Comparison of ENCODE assay signal across 8 cellular contexts in genomic region chr3:112561085-112561692, GRCh38. TPM values are rescaled to one million over a fixed set of nuclear protein-coding genes. Genes with fewer than 3 reads are reported as not detected.
A peak's percentile ranks its signal among the peaks of the same experiment; 100 is the strongest.
DNase-seq lines count a peak whose midpoint lies in the region; ATAC-seq and TF ChIP-seq lines count a peak whose summit lies in the region.

No MANE protein-coding gene starts in this region.

- no peaks in the 10 kb centered on the region for H3K9me3 Mint-ChIP-seq in activated naive CD8-positive, alpha-beta T cell treated with anti-CD3 and anti-CD28 coated beads, Interleukin-2, amount 50 U/mL, for 24 hours

- H3K4me1 ChIP-seq in KMS-11 (ENCODE audit: low read depth, poor library complexity, severe bottlenecking), result peaks cover 38% of the 10 kb centered on the region
- H3K4me1 ChIP-seq in heart left ventricle, result peaks cover 3 to 52% (median 30%) of the 10 kb centered on the region in 12 donors
- H3K4me1 ChIP-seq in upper lobe of left lung, result peaks cover 26 to 42% (median 37%) of the 10 kb centered on the region in 4 donors

- H3K27me3 Mint-ChIP-seq in activated naive CD8-positive, alpha-beta T cell treated with anti-CD3 and anti-CD28 coated beads, Interleukin-2, amount 50 U/mL, for 24 hours, result no peaks in the 10 kb centered on the region

- WGBS in heart left ventricle, 4 donors, result 0% methylated on average over 28 to 44 of the region's 44 CpGs
- 0 to 1% methylated on average over 22 to 23 of the region's 44 CpGs for WGBS in upper lobe of left lung, 2 donors

- peak overlapping the region; percentile 76 for H3K9ac ChIP-seq in KMS-11

- TF ChIP-seq POLR2A in heart left ventricle (IDR thresholded peaks at IDR 0.05) (no peak), upper lobe of left lung (IDR thresholded peaks at IDR 0.05) (peak in 1 of 4 donors; percentile 31)

- no peaks in the 10 kb centered on the region; the same call in 1 of the 2 replicates for H3K36me3 ChIP-seq in KMS-11 (ENCODE audit: insufficient read depth)
- H3K36me3 ChIP-seq in heart left ventricle, result peaks cover 0 to 26% (median 19%) of the 10 kb centered on the region in 9 donors
- H3K36me3 ChIP-seq in upper lobe of left lung, result peaks cover 0 to 5% (median 0%) of the 10 kb centered on the region in 4 donors

- TF ChIP-seq CTCF in KMS-11 (conservative IDR thresholded peaks at IDR 0.05; ENCODE audit: low read depth, low read length), result no peak
- no peak for TF ChIP-seq CTCF in heart left ventricle (IDR thresholded peaks at IDR 0.05)
- TF ChIP-seq CTCF in upper lobe of left lung (IDR thresholded peaks at IDR 0.05), result no peak

- no peaks in the 10 kb centered on the region for H4K20me1 ChIP-seq in KMS-11 (ENCODE audit: insufficient read depth)

- peaks cover 47% of the 10 kb centered on the region for H3K4me1 Mint-ChIP-seq in activated naive CD8-positive, alpha-beta T cell treated with anti-CD3 and anti-CD28 coated beads, Interleukin-2, amount 50 U/mL, for 24 hours

- no peaks in the 10 kb centered on the region for H3K9me3 ChIP-seq in heart left ventricle
- no peaks in the 10 kb centered on the region for H3K9me3 ChIP-seq in upper lobe of left lung

- H3K79me2 ChIP-seq in KMS-11 (ENCODE audit: insufficient read depth, low read depth), result peaks cover 46% of the 10 kb centered on the region

- H3K4me3 ChIP-seq in KMS-11 (IDR thresholded peaks at IDR 0.05; ENCODE audit: insufficient read depth, low read depth, low read length) (no peak overlapping the region), heart left ventricle (peak overlapping the region; percentile 68 to 95 (median 84)), upper lobe of left lung (peak overlapping the region; percentile 68 to 95 (median 76))

- peak overlapping the region; percentile 98 for H3K4me3 Mint-ChIP-seq in activated naive CD8-positive, alpha-beta T cell treated with anti-CD3 and anti-CD28 coated beads, Interleukin-2, amount 50 U/mL, for 24 hours

- no peak for TF ChIP-seq EP300 in upper lobe of left lung (IDR thresholded peaks at IDR 0.05)

- peak; percentile 58 for DNase-seq in GDM1 (lab: John Stamatoyannopoulos, UW)
- peak; percentile 63 for DNase-seq in SK-N-DZ (ENCODE audit: low spot score)
- DNase-seq in activated naive CD8-positive, alpha-beta T cell treated with anti-CD3 and anti-CD28 coated beads, Interleukin-2, amount 50 U/mL, for 24 hours, result peak; percentile 83
- DNase-seq in heart left ventricle, result peak; percentile 67 to 78 (median 71)
- peak in 9 of 10 donors; percentile 26 to 94 (median 68) for DNase-seq in posterior cingulate gyrus
- peak; percentile 75 to 96 for DNase-seq in upper lobe of left lung

- H3K27ac ChIP-seq in KMS-11 (peak overlapping the region; percentile 79), heart left ventricle (peak overlapping the region; percentile 86 to 100 (median 96)), upper lobe of left lung (peak overlapping the region; percentile 92 to 99 (median 96))

- H3K27me3 ChIP-seq in KMS-11 (ENCODE audit: insufficient read depth, low read depth) (no peaks in the 10 kb centered on the region), heart left ventricle (no peaks in the 10 kb centered on the region), upper lobe of left lung (no peaks in the 10 kb centered on the region)

- intact Hi-C loops in heart left ventricle (cut with DNase I) (loop anchor here in 2 of 10 donors (10.0 kb wide), 2 partner anchors 434 to 454 kb away; partner anchors contain the start of gene GTPBP8 (in 1 of the 2)), posterior cingulate gyrus (cut with DNase I) (loop anchor here (10.0 kb wide), 1 partner anchor 424 kb away; no protein-coding TSS in a partner anchor)

- ATAC-seq in GM21825 (IDR thresholded peaks at IDR 0.05; ENCODE audit: unreplicated experiment), result peak; percentile 42
- ATAC-seq in activated naive CD8-positive, alpha-beta T cell treated with anti-CD3 and anti-CD28 coated beads, Interleukin-2, amount 50 U/mL, for 24 hours, result peak; percentile 57
- ATAC-seq in heart left ventricle, result peak; percentile 17 to 75 (median 58)
- peak; percentile 81 to 82 for ATAC-seq in upper lobe of left lung (ENCODE audit: low FRiP score in 2 of 2)

- H3K36me3 Mint-ChIP-seq in activated naive CD8-positive, alpha-beta T cell treated with anti-CD3 and anti-CD28 coated beads, Interleukin-2, amount 50 U/mL, for 24 hours (ENCODE audit: low read depth), result peaks cover 8% of the 10 kb centered on the region

- H3K27ac Mint-ChIP-seq in activated naive CD8-positive, alpha-beta T cell treated with anti-CD3 and anti-CD28 coated beads, Interleukin-2, amount 50 U/mL, for 24 hours, result peak overlapping the region; percentile 97

- H3K4me2 ChIP-seq in KMS-11, result peak overlapping the region; percentile 84

- H2AFZ ChIP-seq in KMS-11 (ENCODE audit: low read depth), result peak overlapping the region; percentile 83

RNA-seq across cellular contexts. Expression of gene ATG3, which starts 0.6 kb away (rescaled TPM):
- polyA plus RNA-seq in SK-N-DZ (2014; cell fraction: cytosol; rRNA removed), result 30.7 and 31.3 TPM in 2 replicates
- 28.1 and 33.7 TPM in 2 replicates for polyA plus RNA-seq in SK-N-DZ (2014; cell fraction: nucleus; rRNA removed)
- 10 to 100 TPM; 36.0 to 62.3 (median 47.2) TPM for total RNA-seq in heart left ventricle
- 10 to 100 TPM; 20.1 to 75.9 TPM for polyA plus RNA-seq in heart left ventricle
- 10 to 100 TPM; 24.9 to 73.0 (median 57.5) TPM for total RNA-seq in upper lobe of left lung

RNA-seq across cellular contexts. Expression of gene SLC35A5, which starts 0.7 kb away (rescaled TPM):
- polyA plus RNA-seq in SK-N-DZ (2014; cell fraction: cytosol; rRNA removed), result 24.7 and 28.5 TPM in 2 replicates
- 21.8 and 23.0 TPM in 2 replicates for polyA plus RNA-seq in SK-N-DZ (2014; cell fraction: nucleus; rRNA removed)
- total RNA-seq in heart left ventricle, result 10 to 100 TPM; 12.7 to 28.8 (median 20.2) TPM
- 10 to 100 TPM in 1 of 2 donors, 1 to 10 TPM in 1; 4.2 to 14.3 TPM for polyA plus RNA-seq in heart left ventricle
- total RNA-seq in upper lobe of left lung, result 10 to 100 TPM; 15.7 to 38.5 (median 28.4) TPM
